In genomic region chr2:8821276-8822217, GRCh38 we compare ENCODE assay signal across 1 cellular context.
TF ChIP-seq lines count a peak whose summit lies in the region.

No MANE protein-coding gene starts in this region.

TF ChIP-seq in GM23338, 12 proteins besides CTCF, POLR2A, EP300 and RAD21 (continued from another document):
- TF ChIP-seq ZNF462 (CRISPR knock-in tag; IDR thresholded peaks at IDR 0.05) (no peak), REST (IDR thresholded peaks at IDR 0.05; ENCODE audit: unreplicated experiment) (no peak), EZH2phosphoT487 (IDR thresholded peaks at IDR 0.05; ENCODE audit: unreplicated experiment) (no peak), JUNB (IDR thresholded peaks at IDR 0.05; ENCODE audit: unreplicated experiment) (no peak), ZNF331 (CRISPR knock-in tag; IDR thresholded peaks at IDR 0.05; ENCODE audit: low read depth) (no peak), ZNF114 (CRISPR knock-in tag; IDR thresholded peaks at IDR 0.05) (no peak), CREB1 (CRISPR knock-in tag; IDR thresholded peaks at IDR 0.05; ENCODE audit: low read depth) (no peak), POLR2AphosphoS5 (IDR thresholded peaks at IDR 0.05; ENCODE audit: low read depth) (no peak), NANOG (IDR thresholded peaks at IDR 0.05; ENCODE audit: borderline replicate concordance) (no peak), EZH2 (IDR thresholded peaks at IDR 0.05; ENCODE audit: low read depth, unreplicated experiment) (no peak)
